Comparison of ENCODE assay signal across 13 cellular contexts in the genomic region with DNA sequence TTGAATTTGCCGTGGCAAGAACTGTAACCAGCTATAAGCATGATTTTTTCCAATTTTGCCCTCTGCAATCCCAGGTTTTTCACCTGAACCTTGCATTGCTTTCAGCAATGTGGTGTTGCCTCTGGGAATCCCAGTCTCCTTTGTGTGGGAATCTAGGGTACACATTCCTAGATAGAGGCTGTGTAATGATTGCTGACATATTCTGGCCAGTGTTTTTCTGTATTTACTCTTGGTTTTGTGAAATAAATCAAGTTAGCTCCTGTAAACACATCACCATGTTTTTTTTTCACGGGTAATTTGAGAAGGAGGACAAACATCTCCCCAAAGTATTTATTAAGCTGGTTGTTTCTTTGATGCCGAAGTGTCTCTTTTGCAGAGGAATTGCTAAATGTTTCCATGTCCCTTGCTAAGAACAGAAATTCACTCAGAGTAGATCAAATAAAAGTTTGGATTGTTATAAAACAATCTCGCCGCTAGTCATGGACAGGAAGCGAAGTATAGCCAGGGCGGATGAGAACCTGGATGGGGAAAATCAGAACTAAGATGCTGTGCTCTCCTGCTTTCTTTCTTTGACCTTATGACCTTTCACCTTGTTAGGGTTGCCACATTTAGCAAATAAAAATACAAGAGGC. TPM values are rescaled to one million over a fixed set of nuclear protein-coding genes. Genes with fewer than 3 reads are reported as not detected.
DNase-seq lines count a peak whose midpoint lies in the region; ATAC-seq and TF ChIP-seq lines count a peak whose summit lies in the region.
"Had no signal": no experiment of that assay in that cellular context is flagged by ENCODE, and none has a peak within 500 bp of the region (broad histone marks: within the 10 kb centered on the region; RNA-seq: fewer than 3 reads in every experiment).

No MANE protein-coding gene starts in this region.

- DNase-seq in activated naive CD4-positive, alpha-beta T cell treated with anti-CD3 and anti-CD28 coated beads, Interleukin-2, amount 50 U/mL, for 72 hours (ENCODE audit: low spot score in 2 of 2): no peak
- DNase-seq in cerebellar cortex (ENCODE audit: low spot score): peak; percentile 22
- no peak for DNase-seq in naive thymus-derived CD4-positive, alpha-beta T cell
- DNase-seq in type B pancreatic cell (ENCODE audit: extremely low spot score, unreplicated experiment): no peak
- DNase-seq in stimulated activated CD4-positive, alpha-beta T cell treated with anti-CD3 and anti-CD28 coated beads, Interleukin-4, amount 100 ng/mL, for 1 hour: no peak
- no peak for DNase-seq in T1000 (lab: John Stamatoyannopoulos, UW)
- DNase-seq: activated CD4-positive, alpha-beta T cell treated with anti-CD3 and anti-CD28 coated beads for 48 hours; left ventricle myocardium superior; NCI-H187 treated with DMSO at 0.1 percent for 48 hours; stimulated activated naive CD4-positive, alpha-beta T cell treated with Interleukin-2 at 50 U/mL for 16 hours had no signal

- no peaks in the 10 kb centered on the region for H3K9me3 ChIP-seq in naive thymus-derived CD4-positive, alpha-beta T cell (ENCODE audit: control insufficient read depth in 2 of 3, low read length in 3 of 3)

- intact Hi-C loops in naive thymus-derived CD4-positive, alpha-beta T cell (cut with micrococcal nuclease): loop anchor here (1.0 to 10.0 kb wide), 5 partner anchors 27 to 641 kb away; partner anchors contain the start of genes B4GALT4 (in 1 of the 2), COX17 (in 1 of the 2), GSK3B (in 1 of the 2) and LRRC58 (in 1 of the 2)

- no peak overlapping the region for H3K27ac ChIP-seq in naive thymus-derived CD4-positive, alpha-beta T cell (ENCODE audit: low read depth, low read length)
- H3K27ac ChIP-seq: HL-60 had no signal

- no peak overlapping the region for H3K4me3 ChIP-seq in naive thymus-derived CD4-positive, alpha-beta T cell (ENCODE audit: low read length)

- CTCF ChIA-PET in naive thymus-derived CD4-positive, alpha-beta T cell (lab: Charles Lee): no interaction called here

- no peaks in the 10 kb centered on the region for H3K27me3 ChIP-seq in naive thymus-derived CD4-positive, alpha-beta T cell (ENCODE audit: control insufficient read depth in 2 of 2, insufficient read depth in 2 of 2, low read length in 2 of 2)

- no peak for TF ChIP-seq CTCF in type B pancreatic cell (conservative IDR thresholded peaks at IDR 0.05)

- peaks cover 6% of the 10 kb centered on the region for H3K9me3 Mint-ChIP-seq in activated naive CD4-positive, alpha-beta T cell treated with anti-CD3 and anti-CD28 coated beads, Interleukin-2, amount 50 U/mL, for 24 hours
- H3K9me3 Mint-ChIP-seq in activated naive CD4-positive, alpha-beta T cell treated with anti-CD3 and anti-CD28 coated beads, Interleukin-2, amount 50 U/mL, for 72 hours: peaks cover 13 to 19% of the 10 kb centered on the region in 2 donors
- peaks cover 0 to 6% (median 0%) of the 10 kb centered on the region in 11 donors for H3K9me3 Mint-ChIP-seq in naive thymus-derived CD4-positive, alpha-beta T cell
- H3K9me3 Mint-ChIP-seq in type B pancreatic cell: no peaks in the 10 kb centered on the region

- no peaks in the 10 kb centered on the region for H3K36me3 ChIP-seq in naive thymus-derived CD4-positive, alpha-beta T cell (ENCODE audit: control insufficient read depth in 2 of 3, insufficient read depth in 3 of 3, low read length in 3 of 3)

- POLR2A ChIA-PET in naive thymus-derived CD4-positive, alpha-beta T cell (lab: Charles Lee): no interaction called here

- H3K27ac Mint-ChIP-seq in activated naive CD4-positive, alpha-beta T cell treated with anti-CD3 and anti-CD28 coated beads, Interleukin-2, amount 50 U/mL, for 24 hours: peak overlapping the region; percentile 70
- H3K27ac Mint-ChIP-seq in activated naive CD4-positive, alpha-beta T cell treated with anti-CD3 and anti-CD28 coated beads, Interleukin-2, amount 50 U/mL, for 72 hours: no peak overlapping the region
- H3K27ac Mint-ChIP-seq in naive thymus-derived CD4-positive, alpha-beta T cell: peak overlapping the region in 4 of 9 donors; percentile 15 to 45 (median 38)
- H3K27ac Mint-ChIP-seq in type B pancreatic cell: no peak overlapping the region

- H3K4me3 Mint-ChIP-seq in activated naive CD4-positive, alpha-beta T cell treated with anti-CD3 and anti-CD28 coated beads, Interleukin-2, amount 50 U/mL, for 24 hours: peak overlapping the region; percentile 74
- H3K4me3 Mint-ChIP-seq in naive thymus-derived CD4-positive, alpha-beta T cell: peak overlapping the region; percentile 67 to 87 (median 82)
- H3K4me3 Mint-ChIP-seq in type B pancreatic cell: peak overlapping the region; percentile 83

- H3K36me3 Mint-ChIP-seq in activated naive CD4-positive, alpha-beta T cell treated with anti-CD3 and anti-CD28 coated beads, Interleukin-2, amount 50 U/mL, for 24 hours: no peaks in the 10 kb centered on the region
- H3K36me3 Mint-ChIP-seq in activated naive CD4-positive, alpha-beta T cell treated with anti-CD3 and anti-CD28 coated beads, Interleukin-2, amount 50 U/mL, for 72 hours: peaks cover 9 to 26% of the 10 kb centered on the region in 2 donors
- H3K36me3 Mint-ChIP-seq in naive thymus-derived CD4-positive, alpha-beta T cell: peaks cover 0 to 9% (median 0%) of the 10 kb centered on the region in 5 donors
- no peaks in the 10 kb centered on the region for H3K36me3 Mint-ChIP-seq in type B pancreatic cell

- peaks cover 42% of the 10 kb centered on the region for H3K4me1 Mint-ChIP-seq in activated naive CD4-positive, alpha-beta T cell treated with anti-CD3 and anti-CD28 coated beads, Interleukin-2, amount 50 U/mL, for 24 hours
- peaks cover 16 to 36% (median 30%) of the 10 kb centered on the region in 7 donors for H3K4me1 Mint-ChIP-seq in naive thymus-derived CD4-positive, alpha-beta T cell
- H3K4me1 Mint-ChIP-seq in type B pancreatic cell (ENCODE audit: unreplicated experiment): peaks cover 7% of the 10 kb centered on the region

- H3K27me3 Mint-ChIP-seq in activated naive CD4-positive, alpha-beta T cell treated with anti-CD3 and anti-CD28 coated beads, Interleukin-2, amount 50 U/mL, for 24 hours: peaks cover 2% of the 10 kb centered on the region
- H3K27me3 Mint-ChIP-seq in naive thymus-derived CD4-positive, alpha-beta T cell: peaks cover 0 to 35% (median 3%) of the 10 kb centered on the region in 5 donors
- H3K27me3 Mint-ChIP-seq in type B pancreatic cell: peaks cover 6% of the 10 kb centered on the region

- ATAC-seq in activated naive CD4-positive, alpha-beta T cell treated with anti-CD3 and anti-CD28 coated beads, Interleukin-2, amount 50 U/mL, for 72 hours: no peak
- no peak for ATAC-seq in naive thymus-derived CD4-positive, alpha-beta T cell
- ATAC-seq in HG03095 (IDR thresholded peaks at IDR 0.05; ENCODE audit: unreplicated experiment): no peak

- peaks cover 0 to 13% of the 10 kb centered on the region in 2 donors for H3K4me1 ChIP-seq in naive thymus-derived CD4-positive, alpha-beta T cell (ENCODE audit: control insufficient read depth in 2 of 2, insufficient read depth in 2 of 2, low read length in 2 of 2)

RNA-seq across cellular contexts. Expression of gene CFAP91, which starts 1.2 kb away (rescaled TPM):
- total RNA-seq in activated naive CD4-positive, alpha-beta T cell treated with anti-CD3 and anti-CD28 coated beads, Interleukin-2, amount 50 U/mL, for 72 hours: under 1 TPM; 0.25 to 0.68 TPM
- total RNA-seq in naive thymus-derived CD4-positive, alpha-beta T cell: under 1 TPM in 2 of 5 experiments, not detected in 3; 0.13 to 0.32 TPM
- under 1 TPM in 1 of 2 donors, not detected in 1; 0.17 TPM for polyA plus RNA-seq in naive thymus-derived CD4-positive, alpha-beta T cell
- total RNA-seq in type B pancreatic cell (ENCODE audit: low replicate concordance): 2.1 and 19.0 TPM in 2 replicates

RNA-seq across cellular contexts. Expression of gene COX17, which starts 26.8 kb away (rescaled TPM):
- 10 to 100 TPM; 76.2 to 78.2 TPM for total RNA-seq in activated naive CD4-positive, alpha-beta T cell treated with anti-CD3 and anti-CD28 coated beads, Interleukin-2, amount 50 U/mL, for 72 hours
- 10 to 100 TPM; 25.6 to 55.0 (median 34.8) TPM for total RNA-seq in naive thymus-derived CD4-positive, alpha-beta T cell
- 10 to 100 TPM; 35.7 to 60.8 TPM for polyA plus RNA-seq in naive thymus-derived CD4-positive, alpha-beta T cell
- 28.3 and 32.0 TPM in 2 replicates for total RNA-seq in type B pancreatic cell (ENCODE audit: low replicate concordance)

RNA-seq across cellular contexts. Expression of gene POPDC2, which starts 43.6 kb away (rescaled TPM):
- total RNA-seq in activated naive CD4-positive, alpha-beta T cell treated with anti-CD3 and anti-CD28 coated beads, Interleukin-2, amount 50 U/mL, for 72 hours: 1 to 10 TPM in 1 of 2 donors, under 1 TPM in 1; 0.73 to 1.9 TPM
- 1 to 10 TPM; 2.0 to 6.0 (median 4.4) TPM for total RNA-seq in naive thymus-derived CD4-positive, alpha-beta T cell
- 1 to 10 TPM; 3.9 TPM for polyA plus RNA-seq in naive thymus-derived CD4-positive, alpha-beta T cell
- 1.4 and 2.6 TPM in 2 replicates for total RNA-seq in type B pancreatic cell (ENCODE audit: low replicate concordance)
